ENCODE assay signal across 35 cellular contexts in genomic region chr10:127015373-127015772, GRCh38.
"Had no signal": no experiment of that assay in that cellular context is flagged by ENCODE, and none has a peak within 500 bp of the region (broad histone marks: within the 10 kb centered on the region; RNA-seq: fewer than 3 reads in every experiment).

No MANE protein-coding gene starts in this region.

- H3K36me3 ChIP-seq: cardiac muscle cell had no signal

- H3K27ac Mint-ChIP-seq: activated B cell treated with CpG ODN at 0.5 μM for 24 hours; activated CD4-positive, alpha-beta memory T cell treated with anti-CD3 and anti-CD28 coated beads, Interleukin-2, amount 10 ng/mL, durations not matched to agents 7 days and 5 days; activated CD4-positive, alpha-beta T cell treated with anti-CD3 and anti-CD28 coated beads, Interleukin-2, amount 10 ng/mL, durations not matched to agents 24 days and 14 days; activated CD8-positive, alpha-beta memory T cell treated with anti-CD3 and anti-CD28 coated beads, Interleukin-2, amount 10 ng/mL, durations not matched to agents 7 days and 5 days; activated CD8-positive, alpha-beta T cell treated with anti-CD3 and anti-CD28 coated beads, Interleukin-2, amount 10 ng/mL, durations not matched to agents 7 days and 5 days; activated naive CD4-positive, alpha-beta T cell treated with anti-CD3 and anti-CD28 coated beads, Interleukin-2, amount 10 ng/mL, durations not matched to agents 7 days and 5 days; activated naive CD4-positive, alpha-beta T cell treated with anti-CD3 and anti-CD28 coated beads, Interleukin-2, amount 50 U/mL, for 24 hours; activated naive CD8-positive, alpha-beta T cell; activated naive CD8-positive, alpha-beta T cell treated with anti-CD3 and anti-CD28 coated beads, Interleukin-2, amount 10 ng/mL, durations not matched to agents 7 days and 5 days; activated naive CD8-positive, alpha-beta T cell treated with anti-CD3 and anti-CD28 coated beads, Interleukin-2, amount 50 U/mL, for 24 hours; activated T-cell treated with anti-CD3 and anti-CD28 coated beads, Interleukin-2, amount 50 U/mL, for 24 hours; activated T-helper 2 cell treated with anti-CD3 and anti-CD28 coated beads, Interferon-gamma antibody, Interleukin-2, Interleukin-4, amounts not matched to agents 10 μg/mL and 5 μg/mL and 100 μg/mL, durations not matched to agents 14 hours and 24 hours and 36 hours; brain; T-helper 1 cell treated with Interleukin-12 subunit alpha and Interleukin-12 subunit beta and Interleukin-4 antibody, amounts not matched to agents 30 μg/mL and 1 μg/mL, for 36 hours; T-helper 2 cell treated with Interferon-gamma antibody and Interleukin-4, amounts not matched to agents 5 μg/mL and 100 μg/mL, for 36 hours had no signal

- H3K9me3 ChIP-seq: ascending aorta had no signal

- H3K27me3 Mint-ChIP-seq: activated B cell treated with CpG ODN at 0.5 μM for 24 hours; activated CD4-positive, alpha-beta memory T cell treated with anti-CD3 and anti-CD28 coated beads, Interleukin-2, amount 10 ng/mL, durations not matched to agents 7 days and 5 days; activated CD4-positive, alpha-beta T cell treated with anti-CD3 and anti-CD28 coated beads, Interleukin-2, amount 10 ng/mL, durations not matched to agents 24 days and 14 days; activated CD8-positive, alpha-beta memory T cell treated with anti-CD3 and anti-CD28 coated beads, Interleukin-2, amount 10 ng/mL, durations not matched to agents 7 days and 5 days; activated naive CD4-positive, alpha-beta T cell treated with anti-CD3 and anti-CD28 coated beads, Interleukin-2, amount 10 ng/mL, durations not matched to agents 7 days and 5 days; activated naive CD4-positive, alpha-beta T cell treated with anti-CD3 and anti-CD28 coated beads, Interleukin-2, amount 50 U/mL, for 24 hours; activated naive CD8-positive, alpha-beta T cell treated with anti-CD3 and anti-CD28 coated beads, Interleukin-2, amount 10 ng/mL, durations not matched to agents 7 days and 5 days; activated naive CD8-positive, alpha-beta T cell treated with anti-CD3 and anti-CD28 coated beads, Interleukin-2, amount 50 U/mL, for 24 hours; activated T-cell treated with anti-CD3 and anti-CD28 coated beads, Interleukin-2, amount 50 U/mL, for 24 hours; brain; central memory CD8-positive, alpha-beta T cell had no signal

- H3K4me3 ChIP-seq: ascending aorta, cardiac muscle cell had no signal

- ATAC-seq: activated CD8-positive, alpha-beta memory T cell treated with anti-CD3 and anti-CD28 coated beads, Interleukin-2, amount 10 ng/mL, durations not matched to agents 7 days and 5 days; activated CD8-positive, alpha-beta T cell treated with anti-CD3 and anti-CD28 coated beads, Interleukin-2, amount 10 ng/mL, durations not matched to agents 7 days and 5 days; activated naive CD8-positive, alpha-beta T cell treated with anti-CD3 and anti-CD28 coated beads, Interleukin-2, amount 50 U/mL, for 24 hours had no signal

- H3K4me1 Mint-ChIP-seq: activated B cell treated with CpG ODN at 0.5 μM for 24 hours; activated CD4-positive, alpha-beta memory T cell treated with anti-CD3 and anti-CD28 coated beads, Interleukin-2, amount 10 ng/mL, durations not matched to agents 7 days and 5 days; activated CD4-positive, alpha-beta T cell treated with anti-CD3 and anti-CD28 coated beads, Interleukin-2, amount 10 ng/mL, durations not matched to agents 24 days and 14 days; activated CD8-positive, alpha-beta memory T cell treated with anti-CD3 and anti-CD28 coated beads, Interleukin-2, amount 10 ng/mL, durations not matched to agents 7 days and 5 days; activated naive CD4-positive, alpha-beta T cell treated with anti-CD3 and anti-CD28 coated beads, Interleukin-2, amount 10 ng/mL, durations not matched to agents 7 days and 5 days; activated naive CD4-positive, alpha-beta T cell treated with anti-CD3 and anti-CD28 coated beads, Interleukin-2, amount 50 U/mL, for 24 hours; activated naive CD8-positive, alpha-beta T cell treated with anti-CD3 and anti-CD28 coated beads, Interleukin-2, amount 10 ng/mL, durations not matched to agents 7 days and 5 days; activated naive CD8-positive, alpha-beta T cell treated with anti-CD3 and anti-CD28 coated beads, Interleukin-2, amount 50 U/mL, for 24 hours; central memory CD8-positive, alpha-beta T cell had no signal

- H3K27ac ChIP-seq: ascending aorta, cardiac muscle cell, VCaP had no signal

- DNase-seq: activated B cell treated with CpG ODN at 0.5 μM for 24 hours; activated CD4-positive, alpha-beta memory T cell treated with anti-CD3 and anti-CD28 coated beads, Interleukin-2, amount 10 ng/mL, durations not matched to agents 7 days and 5 days; activated CD4-positive, alpha-beta T cell treated with anti-CD3 and anti-CD28 coated beads for 4 hours; activated CD4-positive, alpha-beta T cell treated with anti-CD3 and anti-CD28 coated beads, Interleukin-2, amount 10 ng/mL, durations not matched to agents 24 days and 14 days; activated CD4-positive, alpha-beta T cell treated with anti-CD3 and anti-CD28 coated beads, Interleukin-2, amount 50 U/mL, for 1 hour; activated CD4-positive, alpha-beta T cell treated with anti-CD3 and anti-CD28 coated beads, Interleukin-2, amount 50 U/mL, for 4 hours; activated CD4-positive, CD25-positive, alpha-beta regulatory T cell treated with anti-CD3 and anti-CD28 coated beads, Interleukin-2, amount 50 U/mL, for 72 hours; activated CD8-positive, alpha-beta memory T cell treated with anti-CD3 and anti-CD28 coated beads for 24 hours; activated CD8-positive, alpha-beta memory T cell treated with anti-CD3 and anti-CD28 coated beads, Interleukin-2, amount 10 ng/mL, durations not matched to agents 7 days and 5 days; activated CD8-positive, alpha-beta memory T cell treated with anti-CD3 and anti-CD28 coated beads, Interleukin-2, amount 50 U/mL, for 48 hours; activated CD8-positive, alpha-beta T cell treated with anti-CD3 and anti-CD28 coated beads, Interleukin-2, amount 10 ng/mL, durations not matched to agents 7 days and 5 days; activated effector memory CD4-positive, alpha-beta T cell treated with Interleukin-2 at 50 U/mL for 16 hours; activated gamma-delta T cell; activated naive CD4-positive, alpha-beta T cell treated with anti-CD3 and anti-CD28 coated beads, Interleukin-2, amount 10 ng/mL, durations not matched to agents 7 days and 5 days; activated naive CD4-positive, alpha-beta T cell treated with Interleukin-2 at 50 U/mL for 16 hours; activated naive CD8-positive, alpha-beta T cell treated with anti-CD3 and anti-CD28 coated beads, Interleukin-2, amount 10 ng/mL, durations not matched to agents 7 days and 5 days; activated naive CD8-positive, alpha-beta T cell treated with anti-CD3 and anti-CD28 coated beads, Interleukin-2, amount 50 U/mL, for 24 hours; activated T-cell treated with anti-CD3 and anti-CD28 coated beads, Interleukin-2, amount 50 U/mL, for 24 hours; activated T-cell treated with anti-CD3 and anti-CD28 coated beads, Interleukin-2, amount 50 U/mL, for 48 hours; amygdala; anterior cingulate cortex; caudate nucleus; cerebellar nuclear complex; T-helper 2 cell; T-helper 9 cell had no signal

- H3K36me3 Mint-ChIP-seq: activated CD8-positive, alpha-beta memory T cell treated with anti-CD3 and anti-CD28 coated beads, Interleukin-2, amount 10 ng/mL, durations not matched to agents 7 days and 5 days; activated naive CD4-positive, alpha-beta T cell treated with anti-CD3 and anti-CD28 coated beads, Interleukin-2, amount 10 ng/mL, durations not matched to agents 7 days and 5 days; activated naive CD4-positive, alpha-beta T cell treated with anti-CD3 and anti-CD28 coated beads, Interleukin-2, amount 50 U/mL, for 24 hours; activated naive CD8-positive, alpha-beta T cell; activated naive CD8-positive, alpha-beta T cell treated with anti-CD3 and anti-CD28 coated beads, Interleukin-2, amount 10 ng/mL, durations not matched to agents 7 days and 5 days; brain had no signal

- H3K4me3 Mint-ChIP-seq: activated B cell treated with CpG ODN at 0.5 μM for 24 hours; activated CD4-positive, alpha-beta memory T cell treated with anti-CD3 and anti-CD28 coated beads, Interleukin-2, amount 10 ng/mL, durations not matched to agents 7 days and 5 days; activated CD4-positive, alpha-beta T cell treated with anti-CD3 and anti-CD28 coated beads, Interleukin-2, amount 10 ng/mL, durations not matched to agents 24 days and 14 days; activated CD8-positive, alpha-beta memory T cell treated with anti-CD3 and anti-CD28 coated beads, Interleukin-2, amount 10 ng/mL, durations not matched to agents 7 days and 5 days; activated CD8-positive, alpha-beta T cell treated with anti-CD3 and anti-CD28 coated beads, Interleukin-2, amount 10 ng/mL, durations not matched to agents 7 days and 5 days; activated naive CD4-positive, alpha-beta T cell treated with anti-CD3 and anti-CD28 coated beads, Interleukin-2, amount 10 ng/mL, durations not matched to agents 7 days and 5 days; activated naive CD4-positive, alpha-beta T cell treated with anti-CD3 and anti-CD28 coated beads, Interleukin-2, amount 50 U/mL, for 24 hours; activated naive CD8-positive, alpha-beta T cell; activated naive CD8-positive, alpha-beta T cell treated with anti-CD3 and anti-CD28 coated beads, Interleukin-2, amount 10 ng/mL, durations not matched to agents 7 days and 5 days; activated naive CD8-positive, alpha-beta T cell treated with anti-CD3 and anti-CD28 coated beads, Interleukin-2, amount 50 U/mL, for 24 hours; activated T-cell treated with anti-CD3 and anti-CD28 coated beads, Interleukin-2, amount 50 U/mL, for 24 hours; brain; central memory CD8-positive, alpha-beta T cell; T-helper 1 cell treated with Interleukin-12 subunit alpha and Interleukin-12 subunit beta and Interleukin-4 antibody, amounts not matched to agents 30 μg/mL and 1 μg/mL, for 36 hours; T-helper 2 cell treated with Interferon-gamma antibody and Interleukin-4, amounts not matched to agents 5 μg/mL and 100 μg/mL, for 36 hours had no signal

- H3K27me3 ChIP-seq: ascending aorta, cardiac muscle cell had no signal

- H3K9me3 Mint-ChIP-seq: activated B cell treated with CpG ODN at 0.5 μM for 24 hours; activated CD4-positive, alpha-beta T cell treated with anti-CD3 and anti-CD28 coated beads, Interleukin-2, amount 10 ng/mL, durations not matched to agents 24 days and 14 days; activated naive CD4-positive, alpha-beta T cell treated with anti-CD3 and anti-CD28 coated beads, Interleukin-2, amount 10 ng/mL, durations not matched to agents 7 days and 5 days; activated naive CD4-positive, alpha-beta T cell treated with anti-CD3 and anti-CD28 coated beads, Interleukin-2, amount 50 U/mL, for 24 hours; activated naive CD8-positive, alpha-beta T cell treated with anti-CD3 and anti-CD28 coated beads, Interleukin-2, amount 10 ng/mL, durations not matched to agents 7 days and 5 days; activated naive CD8-positive, alpha-beta T cell treated with anti-CD3 and anti-CD28 coated beads, Interleukin-2, amount 50 U/mL, for 24 hours; activated T-cell treated with anti-CD3 and anti-CD28 coated beads, Interleukin-2, amount 50 U/mL, for 24 hours; activated T-helper 2 cell treated with anti-CD3 and anti-CD28 coated beads, Interferon-gamma antibody, Interleukin-2, Interleukin-4, amounts not matched to agents 10 μg/mL and 5 μg/mL and 100 μg/mL, durations not matched to agents 14 hours and 24 hours and 36 hours; central memory CD8-positive, alpha-beta T cell; T-helper 1 cell treated with Interleukin-12 subunit alpha and Interleukin-12 subunit beta and Interleukin-4 antibody, amounts not matched to agents 30 μg/mL and 1 μg/mL, for 36 hours; T-helper 2 cell treated with Interferon-gamma antibody and Interleukin-4, amounts not matched to agents 5 μg/mL and 100 μg/mL, for 36 hours had no signal
